In the genomic region with DNA sequence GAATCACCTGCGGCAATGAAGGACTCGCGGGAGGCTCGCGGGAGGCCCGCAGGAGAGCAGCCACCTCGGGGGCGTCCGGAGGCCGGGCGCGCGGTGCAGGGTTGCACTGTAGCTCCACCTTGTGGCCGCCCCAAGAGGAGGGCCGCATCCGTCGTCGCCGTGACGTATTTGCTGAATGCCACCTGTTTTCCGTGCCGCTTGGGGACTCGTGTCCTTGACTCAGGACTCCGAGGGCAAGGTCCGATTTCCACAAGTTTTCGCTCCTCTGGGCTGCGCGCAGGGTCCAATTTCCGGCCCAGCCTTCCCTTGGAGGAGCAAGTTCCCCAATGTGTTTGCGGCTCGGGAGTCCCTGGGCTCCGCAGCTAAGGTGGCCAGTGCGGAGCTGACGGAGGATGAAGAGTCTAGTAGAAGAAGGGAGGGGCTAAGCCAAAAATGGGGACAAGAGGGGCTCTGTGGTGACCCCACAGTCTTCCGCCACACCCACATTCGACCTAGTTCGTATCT, we compare ENCODE assay signal across 1 cellular context.
TF ChIP-seq lines count a peak whose summit lies in the region.

No MANE protein-coding gene starts in this region.

TF ChIP-seq in IMR-90, 13 proteins besides CTCF, POLR2A, EP300 and RAD21 (continued from another document):
- TF ChIP-seq, protein P1, sequence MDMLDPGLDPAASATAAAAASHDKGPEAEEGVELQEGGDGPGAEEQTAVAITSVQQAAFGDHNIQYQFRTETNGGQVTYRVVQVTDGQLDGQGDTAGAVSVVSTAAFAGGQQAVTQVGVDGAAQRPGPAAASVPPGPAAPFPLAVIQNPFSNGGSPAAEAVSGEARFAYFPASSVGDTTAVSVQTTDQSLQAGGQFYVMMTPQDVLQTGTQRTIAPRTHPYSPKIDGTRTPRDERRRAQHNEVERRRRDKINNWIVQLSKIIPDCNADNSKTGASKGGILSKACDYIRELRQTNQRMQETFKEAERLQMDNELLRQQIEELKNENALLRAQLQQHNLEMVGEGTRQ (IDR thresholded peaks at IDR 0.05; ENCODE audit: low read depth, low read length) = no peak
- TF ChIP-seq CHD1 (IDR thresholded peaks at IDR 0.05; ENCODE audit: low read depth, low read length) = no peak
- TF ChIP-seq NFE2L2 (IDR thresholded peaks at IDR 0.05; ENCODE audit: low read depth, low read length) = no peak
- no peak for TF ChIP-seq RCOR1 (IDR thresholded peaks at IDR 0.05; ENCODE audit: insufficient replicate concordance, low read length)
- no peak for TF ChIP-seq CEBPB (IDR thresholded peaks at IDR 0.05; ENCODE audit: low read depth, low read length)
- peak; percentile 43; the same call in 1 of the 2 replicates for TF ChIP-seq SMC3 (IDR thresholded peaks at IDR 0.05; ENCODE audit: low read depth, low read length)
- TF ChIP-seq BHLHE40 (IDR thresholded peaks at IDR 0.05; ENCODE audit: low read depth, low read length) = no peak
- TF ChIP-seq FOS (IDR thresholded peaks at IDR 0.05; ENCODE audit: low read depth, low read length) = no peak
- no peak for TF ChIP-seq MAFK (IDR thresholded peaks at IDR 0.05; ENCODE audit: low read depth, low read length)
- peak; percentile 19; the same call in 1 of the 2 replicates for TF ChIP-seq MAZ (IDR thresholded peaks at IDR 0.05; ENCODE audit: borderline replicate concordance, low read depth, low read length)
